Comparison of ENCODE assay signal across 23 cellular contexts in genomic region chrX:32774966-32775365, GRCh38.
DNase-seq lines count a peak whose midpoint lies in the region; ATAC-seq and FAIRE-seq lines count a peak whose summit lies in the region.
"Had no signal": no experiment of that assay in that cellular context is flagged by ENCODE, and none has a peak within 500 bp of the region (broad histone marks: within the 10 kb centered on the region; RNA-seq: fewer than 3 reads in every experiment).

No MANE protein-coding gene starts in this region.

- H3K4me3 ChIP-seq in effector memory CD4-positive, alpha-beta T cell (ENCODE audit: insufficient read depth, low read depth, low read length, poor library complexity, severe bottlenecking): no peak overlapping the region
- H3K4me3 ChIP-seq: A549; BLaER1 treated with 17β-estradiol and CSF1 and Interleukin-3, amounts not matched to agents 10 nM and 100 nM; HAP-1 had no signal

- intact Hi-C loops in Right ventricle myocardium superior (cut with DNase I) (no loop called here), cardiac septum (cut with DNase I) (no loop called here)

- DNase-seq in Right ventricle myocardium superior (peak; percentile 6), cardiac septum (ENCODE audit: low spot score) (no peak), HTR-8/SVneo (ENCODE audit: insufficient read length, low spot score) (no peak), amniotic epithelial cell (ENCODE audit: low read depth) (peak; percentile 0), GM19240 (ENCODE audit: insufficient read length, low spot score) (no peak)
- no peak for DNase-seq in effector memory CD4-positive, alpha-beta T cell
- DNase-seq: 8988T; ACHN; AML-193; BE2C; CD4-positive, alpha-beta T cell; CD8-positive, alpha-beta memory T cell; DMS 273 treated with DMSO at 0.1 percent for 48 hours; DMS79; GF-D8; GOT3 had no signal

- H3K27ac ChIP-seq in effector memory CD4-positive, alpha-beta T cell (ENCODE audit: insufficient read depth, low read length, poor library complexity, severe bottlenecking): no peak overlapping the region
- H3K27ac ChIP-seq: A549; BLaER1 treated with 17β-estradiol and CSF1 and Interleukin-3, amounts not matched to agents 10 nM and 100 nM had no signal

- H3K27me3 ChIP-seq in effector memory CD4-positive, alpha-beta T cell (replicated peaks; ENCODE audit: control insufficient read depth, insufficient read depth, low read length, poor library complexity, severe bottlenecking): no peaks in the 10 kb centered on the region
- H3K27me3 ChIP-seq: BE2C had no signal

- peak; percentile 55 for FAIRE-seq in HTR-8/SVneo (lab: Jason Lieb, UNC)
- FAIRE-seq: A549, GM12891, GM18507, H54 had no signal

- no peaks in the 10 kb centered on the region for H3K9me3 ChIP-seq in effector memory CD4-positive, alpha-beta T cell (ENCODE audit: control insufficient read depth, low read length)
- H3K9me3 ChIP-seq: A549, BE2C, HAP-1 had no signal

- no peaks in the 10 kb centered on the region for H3K36me3 ChIP-seq in effector memory CD4-positive, alpha-beta T cell (ENCODE audit: control insufficient read depth, insufficient read depth, low read length)
- H3K36me3 ChIP-seq: BE2C; BLaER1 treated with 17β-estradiol and CSF1 and Interleukin-3, amounts not matched to agents 10 nM and 100 nM; HAP-1 had no signal

- ATAC-seq in Right ventricle myocardium superior (ENCODE audit: poor library complexity) (no peak), HG03439 (IDR thresholded peaks at IDR 0.05; ENCODE audit: unreplicated experiment) (no peak)
- ATAC-seq: A549 had no signal

- no peaks in the 10 kb centered on the region for H3K4me1 ChIP-seq in effector memory CD4-positive, alpha-beta T cell (ENCODE audit: control insufficient read depth, insufficient read depth, low read length, poor library complexity, severe bottlenecking)
- H3K4me1 ChIP-seq: A549; BE2C; BLaER1 treated with 17β-estradiol and CSF1 and Interleukin-3, amounts not matched to agents 10 nM and 100 nM; HAP-1 had no signal

Comparison
In these comparisons a context has a peak if more than half of its experiments do, and no peak if none do; other contexts are left out.
1. DNase-seq: peak in Right ventricle myocardium superior (single experiment) and amniotic epithelial cell (single experiment); none in cardiac septum (single experiment), HTR-8/SVneo (single experiment), GM19240 (single experiment) and effector memory CD4-positive, alpha-beta T cell (0 of 3).